14 cellular contexts compared by ENCODE assay signal in genomic region chr9:134237630-134238265, GRCh38.
DNase-seq lines count a peak whose midpoint lies in the region; ATAC-seq and TF ChIP-seq lines count a peak whose summit lies in the region.
"Had no signal": no experiment of that assay in that cellular context is flagged by ENCODE, and none has a peak within 500 bp of the region (broad histone marks: within the 10 kb centered on the region; RNA-seq: fewer than 3 reads in every experiment).

No MANE protein-coding gene starts in this region.

- in situ Hi-C loops in IMR-90 (cut with MboI; ENCODE audit: low sequenced_read_pairs) (no loop called here), HAP-1 (cut with MboI; ENCODE audit: low sequenced_read_pairs) (no loop called here)

- no peak for TF ChIP-seq CTCF in IMR-90 (conservative IDR thresholded peaks at IDR 0.05; ENCODE audit: low read depth, low read length)
- TF ChIP-seq CTCF in nephron progenitor cell (IDR thresholded peaks at IDR 0.05), result no peak

- H3K36me3 Mint-ChIP-seq in nephron progenitor cell (ENCODE audit: low read depth), result no peaks in the 10 kb centered on the region
- H3K36me3 Mint-ChIP-seq: CD4-positive, CD25-positive, alpha-beta regulatory T cell; CD8-positive, alpha-beta memory T cell had no signal

- H3K9ac ChIP-seq in IMR-90 (ENCODE audit: low read depth, low read length) (no peak overlapping the region), mesenchymal stem cell (ENCODE audit: low read length) (no peak overlapping the region)
- H3K9ac ChIP-seq: GM23248 had no signal

- no peak overlapping the region for H3K23ac ChIP-seq in IMR-90 (ENCODE audit: low read depth, low read length)
- no peak overlapping the region for H3K23ac ChIP-seq in mesenchymal stem cell (ENCODE audit: low read length in 2 of 2)

- no peak overlapping the region for H3K4me3 Mint-ChIP-seq in nephron progenitor cell
- H3K4me3 Mint-ChIP-seq: CD4-positive, CD25-positive, alpha-beta regulatory T cell; CD8-positive, alpha-beta memory T cell had no signal

- H2BK20ac ChIP-seq in IMR-90 (ENCODE audit: low read depth, low read length), result no peak overlapping the region

- no peak overlapping the region for H4K5ac ChIP-seq in IMR-90 (ENCODE audit: low read depth, low read length)

- H3K56ac ChIP-seq in IMR-90 (ENCODE audit: extremely low read depth, insufficient read depth, low read length), result no peak overlapping the region

- CTCF ChIA-PET in IMR-90 (lab: Yijun Ruan, JAX), result interaction anchor here (0.6 kb wide), 1 partner anchor 38 kb away, joined by 4 read pairs; no protein-coding TSS in a partner anchor

- H2AFZ ChIP-seq in IMR-90 (replicated peaks; ENCODE audit: low read length, poor library complexity), result peak overlapping the region; percentile 14
- H2AFZ ChIP-seq in mesenchymal stem cell (ENCODE audit: low read depth, low read length), result no peak overlapping the region
- H2AFZ ChIP-seq: GM23248 had no signal

- H4K91ac ChIP-seq in IMR-90 (ENCODE audit: insufficient read depth, low read depth, low read length) (no peak overlapping the region), mesenchymal stem cell (ENCODE audit: low read length) (peak overlapping the region; percentile 70)

- H2BK120ac ChIP-seq in IMR-90 (ENCODE audit: low read depth, low read length) (no peak overlapping the region), mesenchymal stem cell (ENCODE audit: low read depth, low read length) (peak overlapping the region; percentile 9)

- H3K27ac Mint-ChIP-seq in nephron progenitor cell, result no peak overlapping the region
- H3K27ac Mint-ChIP-seq: CD4-positive, CD25-positive, alpha-beta regulatory T cell had no signal

- H3K27me3 Mint-ChIP-seq in nephron progenitor cell (ENCODE audit: low read depth, poor library complexity), result peaks cover 7% of the 10 kb centered on the region
- H3K27me3 Mint-ChIP-seq: CD4-positive, CD25-positive, alpha-beta regulatory T cell had no signal

- no peak overlapping the region for H3K4me3 ChIP-seq in IMR-90 (ENCODE audit: insufficient read depth, low read depth, low read length)
- H3K4me3 ChIP-seq in mesenchymal stem cell (ENCODE audit: insufficient read depth in 1 of 2, low read depth in 1 of 2, low read length in 2 of 2), result no peak overlapping the region
- no peak overlapping the region for H3K4me3 ChIP-seq in HAP-1
- H3K4me3 ChIP-seq: GM23248 had no signal

- WGBS in IMR-90 (ENCODE audit: extremely low coverage in 2 of 2, insufficient read length in 1 of 2), 2 experiments, result 80% methylated on average over 5 of the region's 17 CpGs; no CpG with 5 or more reads in 1 of the 2 experiments
- WGBS in mesenchymal stem cell, result 91% methylated on average over 17 of the region's 17 CpGs

- peak overlapping the region; percentile 6 to 61 for H2BK12ac ChIP-seq in mesenchymal stem cell (ENCODE audit: low read length in 2 of 2)

- no peaks in the 10 kb centered on the region for H3K9me1 ChIP-seq in IMR-90 (ENCODE audit: insufficient read depth, low read length)

- ATAC-seq in Right ventricle myocardium inferior (no peak), Right ventricle myocardium superior (ENCODE audit: poor library complexity) (no peak), IMR-90 (ENCODE audit: low read depth) (no peak), GM21390 (IDR thresholded peaks at IDR 0.05; ENCODE audit: unreplicated experiment) (no peak)

- H4K8ac ChIP-seq in IMR-90 (ENCODE audit: low read depth in 2 of 2, low read length in 2 of 2) (no peak overlapping the region), mesenchymal stem cell (ENCODE audit: low read length) (no peak overlapping the region)

- no peak overlapping the region for H2BK15ac ChIP-seq in IMR-90 (ENCODE audit: low read depth, low read length)
- no peak overlapping the region for H2BK15ac ChIP-seq in mesenchymal stem cell (ENCODE audit: low read depth, poor library complexity, severe bottlenecking)

- TF ChIP-seq POLR2A in IMR-90 (IDR thresholded peaks at IDR 0.05; ENCODE audit: low read depth, low read length), result no peak

- peaks cover 32% of the 10 kb centered on the region for H3K4me1 Mint-ChIP-seq in nephron progenitor cell

- H3K27ac ChIP-seq in IMR-90 (ENCODE audit: insufficient read depth, low read length), result no peak overlapping the region
- H3K27ac ChIP-seq in mesenchymal stem cell (ENCODE audit: low read length, poor library complexity, severe bottlenecking), result no peak overlapping the region
- H3K27ac ChIP-seq: GM23248 had no signal

- intact Hi-C loops in Right ventricle myocardium inferior (cut with DNase I) (no loop called here), Right ventricle myocardium superior (cut with DNase I) (no loop called here), IMR-90 (cut with micrococcal nuclease) (no loop called here)

- H3K18ac ChIP-seq in IMR-90 (ENCODE audit: low read depth, low read length), result no peak overlapping the region
- H3K18ac ChIP-seq in mesenchymal stem cell (ENCODE audit: low read depth in 1 of 2, low read length in 2 of 2), result no peak overlapping the region

- no peaks in the 10 kb centered on the region for H3K9me3 ChIP-seq in IMR-90 (ENCODE audit: control insufficient read depth, insufficient read depth, low read length)
- H3K9me3 ChIP-seq in mesenchymal stem cell (ENCODE audit: control insufficient read depth, low read length), result no peaks in the 10 kb centered on the region
- no peaks in the 10 kb centered on the region for H3K9me3 ChIP-seq in HAP-1

- POLR2A ChIA-PET in IMR-90 (lab: Charles Lee; ENCODE audit: unreplicated experiment), result no interaction called here

- H2AK9ac ChIP-seq in IMR-90 (replicated peaks; ENCODE audit: low read depth, low read length, poor library complexity), result no peak overlapping the region

- BruUV-seq in IMR-90 (replicated peaks; lab: Mats Ljungman, UMichigan), result no TSS peak

- H4K20me1 ChIP-seq in IMR-90 (ENCODE audit: insufficient read depth, low read length), result no peaks in the 10 kb centered on the region

- H3K4me1 ChIP-seq in IMR-90 (ENCODE audit: control insufficient read depth, insufficient read depth, low read length) (peaks cover 9% of the 10 kb centered on the region), mesenchymal stem cell (ENCODE audit: control insufficient read depth, insufficient read depth, low read depth, low read length) (peaks cover 2% of the 10 kb centered on the region), HAP-1 (no peaks in the 10 kb centered on the region)

- dilution Hi-C loops in IMR-90 (cut with HindIII; ENCODE audit: low sequenced_read_pairs, unreplicated experiment), result no loop called here

- DNase-seq in Right ventricle myocardium inferior (ENCODE audit: missing footprints) (peak; percentile 50), Right ventricle myocardium superior (no peak), IMR-90 (no peak), mesenchymal stem cell (no peak), HAP-1 (ENCODE audit: low spot score in 2 of 2) (no peak), nephron progenitor cell (no peak)
- DNase-seq: 8988T; C1 segment of cervical spinal cord; CD4-positive, CD25-positive, alpha-beta regulatory T cell; CD8-positive, alpha-beta memory T cell; COR-L47; HCEC 1CT had no signal

- H3K27me3 ChIP-seq in IMR-90 (ENCODE audit: control insufficient read depth, insufficient read depth, low read length), result peaks cover 20% of the 10 kb centered on the region
- H3K27me3 ChIP-seq in mesenchymal stem cell (ENCODE audit: control insufficient read depth in 1 of 2, insufficient read depth in 1 of 2, low read length in 2 of 2), result peaks cover 17 to 45% of the 10 kb centered on the region in 2 experiments
- H3K27me3 ChIP-seq in HAP-1 (ENCODE audit: low read depth), result peaks cover 4% of the 10 kb centered on the region; the same call in 1 of the 2 replicates

- H2BK5ac ChIP-seq in IMR-90 (ENCODE audit: low read depth, low read length, poor library complexity, severe bottlenecking) (no peak overlapping the region), mesenchymal stem cell (ENCODE audit: low read depth, low read length, poor library complexity, severe bottlenecking) (no peak overlapping the region)

- H3K14ac ChIP-seq in IMR-90 (replicated peaks; ENCODE audit: low read depth, low read length), result no peak overlapping the region
- H3K14ac ChIP-seq in mesenchymal stem cell (ENCODE audit: low read length in 2 of 2), result no peak overlapping the region

- no peak overlapping the region for H3K4me2 ChIP-seq in IMR-90 (ENCODE audit: low read depth, low read length)
- no peak overlapping the region for H3K4me2 ChIP-seq in mesenchymal stem cell (ENCODE audit: low read length, poor library complexity, severe bottlenecking)

- H3K79me1 ChIP-seq in IMR-90 (ENCODE audit: low read depth in 1 of 2, low read length in 2 of 2) (no peaks in the 10 kb centered on the region), mesenchymal stem cell (replicated peaks; ENCODE audit: low read length, poor library complexity, severe bottlenecking) (no peaks in the 10 kb centered on the region)

- H3K36me3 ChIP-seq in IMR-90 (ENCODE audit: control insufficient read depth, insufficient read depth, low read length) (no peaks in the 10 kb centered on the region), mesenchymal stem cell (ENCODE audit: control insufficient read depth in 1 of 2, insufficient read depth in 2 of 2, low read depth in 1 of 2, low read length in 2 of 2) (peaks cover 0 to 5% of the 10 kb centered on the region in 2 experiments), HAP-1 (replicated peaks) (no peaks in the 10 kb centered on the region)

- H3K9me3 Mint-ChIP-seq in nephron progenitor cell, result no peaks in the 10 kb centered on the region
- H3K9me3 Mint-ChIP-seq: CD8-positive, alpha-beta memory T cell had no signal

- no peak for TF ChIP-seq RAD21 in IMR-90 (IDR thresholded peaks at IDR 0.05; ENCODE audit: low read length)

- H3K4ac ChIP-seq in IMR-90 (ENCODE audit: low read depth, low read length) (no peak overlapping the region), mesenchymal stem cell (ENCODE audit: low read depth in 1 of 2, low read length in 2 of 2) (peak overlapping the region; percentile 58 to 63)

- H2AK5ac ChIP-seq in IMR-90 (ENCODE audit: low read depth, low read length), result 0 out of 2 replicates have a peak overlapping the region, but pooled peaks have one; percentile 24
- H2AK5ac ChIP-seq in mesenchymal stem cell (ENCODE audit: low read length, severe bottlenecking), result no peak overlapping the region

TF ChIP-seq in IMR-90, 13 proteins besides CTCF, POLR2A, EP300 and RAD21:
- TF ChIP-seq, protein P1, sequence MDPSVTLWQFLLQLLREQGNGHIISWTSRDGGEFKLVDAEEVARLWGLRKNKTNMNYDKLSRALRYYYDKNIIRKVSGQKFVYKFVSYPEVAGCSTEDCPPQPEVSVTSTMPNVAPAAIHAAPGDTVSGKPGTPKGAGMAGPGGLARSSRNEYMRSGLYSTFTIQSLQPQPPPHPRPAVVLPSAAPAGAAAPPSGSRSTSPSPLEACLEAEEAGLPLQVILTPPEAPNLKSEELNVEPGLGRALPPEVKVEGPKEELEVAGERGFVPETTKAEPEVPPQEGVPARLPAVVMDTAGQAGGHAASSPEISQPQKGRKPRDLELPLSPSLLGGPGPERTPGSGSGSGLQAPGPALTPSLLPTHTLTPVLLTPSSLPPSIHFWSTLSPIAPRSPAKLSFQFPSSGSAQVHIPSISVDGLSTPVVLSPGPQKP (IDR thresholded peaks at IDR 0.05; ENCODE audit: borderline replicate concordance, low read depth, low read length), result no peak
- TF ChIP-seq BHLHE40 (IDR thresholded peaks at IDR 0.05; ENCODE audit: low read depth, low read length) (no peak), FOS (IDR thresholded peaks at IDR 0.05; ENCODE audit: low read depth, low read length) (no peak)
